Comparison of ENCODE assay signal across 20 cellular contexts in genomic region chr3:170699158-170700053, GRCh38.
DNase-seq lines count a peak whose midpoint lies in the region; ATAC-seq and TF ChIP-seq lines count a peak whose summit lies in the region.
"Had no signal": no experiment of that assay in that cellular context is flagged by ENCODE, and none has a peak within 500 bp of the region (broad histone marks: within the 10 kb centered on the region; RNA-seq: fewer than 3 reads in every experiment).

No MANE protein-coding gene starts in this region.

- H3K4me1 ChIP-seq in esophagus squamous epithelium (no peaks in the 10 kb centered on the region), left lung (no peaks in the 10 kb centered on the region), tibial artery (peaks cover 0 to 21% (median 0%) of the 10 kb centered on the region in 4 donors)
- H3K4me1 ChIP-seq: body of pancreas, Caco-2 had no signal

- H3K9me3 ChIP-seq in esophagus squamous epithelium: no peaks in the 10 kb centered on the region
- H3K9me3 ChIP-seq in left lung: no peaks in the 10 kb centered on the region
- no peaks in the 10 kb centered on the region for H3K9me3 ChIP-seq in tibial artery
- H3K9me3 ChIP-seq: body of pancreas, Caco-2 had no signal

- H3K27ac Mint-ChIP-seq in activated T-helper 17 cell treated with anti-CD3 and anti-CD28 coated beads, Interleukin-2, amount 50 U/mL, for 72 hours: no peak overlapping the region
- H3K27ac Mint-ChIP-seq: activated CD8-positive, alpha-beta T cell treated with anti-CD3 and anti-CD28 coated beads for 36 hours; memory B cell; T-helper 17 cell had no signal

- H3K4me3 ChIP-seq in esophagus squamous epithelium: no peak overlapping the region
- no peak overlapping the region for H3K4me3 ChIP-seq in left lung
- H3K4me3 ChIP-seq in tibial artery: no peak overlapping the region
- H3K4me3 ChIP-seq: body of pancreas had no signal

- H3K27me3 Mint-ChIP-seq in activated T-helper 17 cell treated with anti-CD3 and anti-CD28 coated beads, Interleukin-2, amount 50 U/mL, for 72 hours: no peaks in the 10 kb centered on the region
- H3K27me3 Mint-ChIP-seq: activated CD8-positive, alpha-beta T cell treated with anti-CD3 and anti-CD28 coated beads for 36 hours had no signal

- TF ChIP-seq CTCF in esophagus squamous epithelium (IDR thresholded peaks at IDR 0.05) (no peak), left lung (IDR thresholded peaks at IDR 0.05) (no peak), tibial artery (IDR thresholded peaks at IDR 0.05) (no peak)

- peak; percentile 23 for ATAC-seq in activated T-helper 17 cell treated with anti-CD3 and anti-CD28 coated beads, Interleukin-2, amount 50 U/mL, for 72 hours (replicated peaks)
- peak; percentile 45 for ATAC-seq in left lung
- ATAC-seq in GM18505 (IDR thresholded peaks at IDR 0.05; ENCODE audit: unreplicated experiment): no peak
- no peak for ATAC-seq in GM19467 (IDR thresholded peaks at IDR 0.05; ENCODE audit: unreplicated experiment)
- ATAC-seq: activated CD8-positive, alpha-beta T cell treated with anti-CD3 and anti-CD28 coated beads for 36 hours; activated naive CD4-positive, alpha-beta T cell treated with anti-CD3 and anti-CD28 coated beads, Interleukin-2, amount 50 U/mL, for 72 hours; body of pancreas; HCT116; T-helper 17 cell had no signal

- no peaks in the 10 kb centered on the region for H3K36me3 ChIP-seq in esophagus squamous epithelium
- no peaks in the 10 kb centered on the region for H3K36me3 ChIP-seq in left lung
- no peaks in the 10 kb centered on the region for H3K36me3 ChIP-seq in tibial artery

- intact Hi-C loops in esophagus squamous epithelium (cut with DNase I): no loop called here
- intact Hi-C loops in left lung (cut with DNase I): no loop called here
- intact Hi-C loops in tibial artery (cut with DNase I; ENCODE audit: low total_unique reads): no loop called here

- no peaks in the 10 kb centered on the region for H3K4me1 Mint-ChIP-seq in activated T-helper 17 cell treated with anti-CD3 and anti-CD28 coated beads, Interleukin-2, amount 50 U/mL, for 72 hours
- H3K4me1 Mint-ChIP-seq: memory B cell had no signal

- no peaks in the 10 kb centered on the region for H3K36me3 Mint-ChIP-seq in activated T-helper 17 cell treated with anti-CD3 and anti-CD28 coated beads, Interleukin-2, amount 50 U/mL, for 72 hours (ENCODE audit: low read depth)
- H3K36me3 Mint-ChIP-seq: activated naive CD4-positive, alpha-beta T cell treated with anti-CD3 and anti-CD28 coated beads, Interleukin-2, amount 50 U/mL, for 72 hours; memory B cell had no signal

- DNase-seq in esophagus squamous epithelium (lab: John Stamatoyannopoulos, UW) (no peak), left lung (no peak), tibial artery (peak in 1 of 2 donors; percentile 53), NCI-H524 treated with DMSO at 0.1 percent for 48 hours (lab: John Stamatoyannopoulos, UW) (no peak)
- DNase-seq: activated CD8-positive, alpha-beta T cell treated with anti-CD3 and anti-CD28 coated beads for 36 hours; activated T-cell treated with anti-CD3 and anti-CD28 coated beads, Interleukin-2, amount 50 U/mL, for 48 hours; Caco-2; NCI-H2081 treated with DMSO at 0.1 percent for 48 hours; NCI-H510A treated with DMSO at 0.1 percent for 48 hours; SIG-M5; stimulated activated naive CD4-positive, alpha-beta T cell treated with Interleukin-2 at 50 U/mL for 16 hours; T-helper 17 cell had no signal

- H3K27me3 ChIP-seq in esophagus squamous epithelium: no peaks in the 10 kb centered on the region
- H3K27me3 ChIP-seq in left lung: no peaks in the 10 kb centered on the region
- H3K27me3 ChIP-seq in tibial artery: no peaks in the 10 kb centered on the region
- H3K27me3 ChIP-seq: body of pancreas had no signal

- no peaks in the 10 kb centered on the region for H3K9me3 Mint-ChIP-seq in activated T-helper 17 cell treated with anti-CD3 and anti-CD28 coated beads, Interleukin-2, amount 50 U/mL, for 72 hours
- H3K9me3 Mint-ChIP-seq: activated CD8-positive, alpha-beta T cell treated with anti-CD3 and anti-CD28 coated beads for 36 hours; activated naive CD4-positive, alpha-beta T cell treated with anti-CD3 and anti-CD28 coated beads, Interleukin-2, amount 50 U/mL, for 72 hours; memory B cell had no signal

- WGBS in esophagus squamous epithelium, 2 donors: 77 to 80% methylated on average over 8 of the region's 8 CpGs

- no peak overlapping the region for H3K4me3 Mint-ChIP-seq in activated T-helper 17 cell treated with anti-CD3 and anti-CD28 coated beads, Interleukin-2, amount 50 U/mL, for 72 hours
- H3K4me3 Mint-ChIP-seq: activated CD8-positive, alpha-beta T cell treated with anti-CD3 and anti-CD28 coated beads for 36 hours; memory B cell; T-helper 17 cell had no signal

- peak overlapping the region in 3 of 4 donors; percentile 16 to 52 (median 31) for H3K27ac ChIP-seq in esophagus squamous epithelium
- no peak overlapping the region for H3K27ac ChIP-seq in left lung
- H3K27ac ChIP-seq in tibial artery: peak overlapping the region; percentile 46 to 62
- H3K27ac ChIP-seq: body of pancreas, KMS-11 had no signal

- no peak for TF ChIP-seq POLR2A in esophagus squamous epithelium (IDR thresholded peaks at IDR 0.05)
- no peak for TF ChIP-seq POLR2A in GM18505 (IDR thresholded peaks at IDR 0.05; ENCODE audit: borderline replicate concordance, extremely low read depth, insufficient read depth, insufficient read length)

Comparison
In these comparisons a context has a peak if more than half of its experiments do, and no peak if none do; other contexts are left out.
1. ATAC-seq: peak in activated T-helper 17 cell treated with anti-CD3 and anti-CD28 coated beads, Interleukin-2, amount 50 U/mL, for 72 hours (single experiment) and left lung (single experiment); none in GM18505 (single experiment) and GM19467 (single experiment).
2. H3K27ac ChIP-seq: peak in esophagus squamous epithelium (3 of 4) and tibial artery (2 of 2); none in left lung (0 of 2).